13 cellular contexts compared by ENCODE assay signal in genomic region chr18:36188912-36189311, GRCh38. TPM values are rescaled to one million over a fixed set of nuclear protein-coding genes. Genes with fewer than 3 reads are reported as not detected.
DNase-seq lines count a peak whose midpoint lies in the region; ATAC-seq and TF ChIP-seq lines count a peak whose summit lies in the region.
"Had no signal": no experiment of that assay in that cellular context is flagged by ENCODE, and none has a peak within 500 bp of the region (broad histone marks: within the 10 kb centered on the region; RNA-seq: fewer than 3 reads in every experiment).

No MANE protein-coding gene starts in this region.

- ATAC-seq in CD8-positive, alpha-beta T cell, result no peak
- ATAC-seq in GM19395 (IDR thresholded peaks at IDR 0.05; ENCODE audit: unreplicated experiment), result no peak
- ATAC-seq in HG02884 (IDR thresholded peaks at IDR 0.05; ENCODE audit: unreplicated experiment), result no peak

- TF ChIP-seq POLR2A in adrenal gland (IDR thresholded peaks at IDR 0.05), result no peak

- H2BK120ac ChIP-seq in mesendoderm (ENCODE audit: low read depth, low read length), result no peak overlapping the region

- H3K4me2 ChIP-seq in mesendoderm (ENCODE audit: low read length), result no peak overlapping the region
- H3K4me2 ChIP-seq in osteoblast (ENCODE audit: insufficient read depth, low read length), result no peak overlapping the region

- H4K8ac ChIP-seq in mesendoderm (ENCODE audit: low read depth, low read length), result no peak overlapping the region

- no peaks in the 10 kb centered on the region for H3K36me3 Mint-ChIP-seq in CD8-positive, alpha-beta T cell

- no peaks in the 10 kb centered on the region for H3K36me3 ChIP-seq in CD8-positive, alpha-beta T cell (ENCODE audit: insufficient read depth, low read length)
- H3K36me3 ChIP-seq in H7 (replicated peaks; ENCODE audit: control insufficient read depth, insufficient read depth, low read length) (no peaks in the 10 kb centered on the region), adrenal gland (replicated peaks in 1 of 2) (no peaks in the 10 kb centered on the region), mesendoderm (ENCODE audit: control insufficient read depth, insufficient read depth, low read length) (no peaks in the 10 kb centered on the region), osteoblast (ENCODE audit: insufficient read depth, low read length) (no peaks in the 10 kb centered on the region)
- H3K36me3 ChIP-seq: ascending aorta had no signal

- H3K79me2 ChIP-seq in mesendoderm (ENCODE audit: control insufficient read depth, insufficient read depth, low read length), result no peaks in the 10 kb centered on the region
- peaks cover 9% of the 10 kb centered on the region for H3K79me2 ChIP-seq in osteoblast (ENCODE audit: insufficient read depth, low read length)

- H3K27ac ChIP-seq in CD8-positive, alpha-beta T cell (ENCODE audit: low read depth, low read length), result no peak overlapping the region
- H3K27ac ChIP-seq in adrenal gland (peak overlapping the region in 4 of 5 donors; percentile 76 to 91 (median 86)), mesendoderm (ENCODE audit: low read depth, low read length) (no peak overlapping the region), caudate nucleus (ENCODE audit: low read depth, low read length) (no peak overlapping the region), osteoblast (ENCODE audit: low read depth, low read length) (no peak overlapping the region)
- H3K27ac ChIP-seq: ascending aorta, HL-60 had no signal

- no peak overlapping the region for H3K56ac ChIP-seq in mesendoderm (ENCODE audit: low read length)

- no peaks in the 10 kb centered on the region for H3K79me1 ChIP-seq in mesendoderm (ENCODE audit: low read length)

- no peak overlapping the region for H2AK5ac ChIP-seq in mesendoderm (ENCODE audit: low read length)

- no peak overlapping the region for H4K5ac ChIP-seq in mesendoderm (ENCODE audit: low read length)

- H3K18ac ChIP-seq in mesendoderm (ENCODE audit: low read length), result no peak overlapping the region

- H3K9me3 Mint-ChIP-seq in CD8-positive, alpha-beta T cell, result no peaks in the 10 kb centered on the region

- intact Hi-C loops in CD8-positive, alpha-beta T cell (cut with DNase I, micrococcal nuclease), result no loop called here
- intact Hi-C loops in adrenal gland (cut with DNase I), result no loop called here

- peaks cover 11% of the 10 kb centered on the region for H3K4me1 ChIP-seq in CD8-positive, alpha-beta T cell (ENCODE audit: insufficient read depth, low read length)
- peaks cover 13 to 17% of the 10 kb centered on the region in 2 donors for H3K4me1 ChIP-seq in adrenal gland (replicated peaks in 1 of 2)
- H3K4me1 ChIP-seq in mesendoderm (ENCODE audit: control insufficient read depth, low read depth, low read length), result peaks cover 3% of the 10 kb centered on the region
- peaks cover 3% of the 10 kb centered on the region for H3K4me1 ChIP-seq in osteoblast (ENCODE audit: insufficient read depth, low read length)

- H2BK5ac ChIP-seq in mesendoderm (ENCODE audit: low read length), result no peak overlapping the region

- H3K27me3 Mint-ChIP-seq in CD8-positive, alpha-beta T cell (ENCODE audit: low read depth), result peaks cover 25% of the 10 kb centered on the region

- peaks cover 3% of the 10 kb centered on the region for H4K20me1 ChIP-seq in osteoblast (ENCODE audit: insufficient read depth, low read length)

- H3K4me3 ChIP-seq in CD8-positive, alpha-beta T cell (ENCODE audit: low read depth, low read length), result no peak overlapping the region
- no peak overlapping the region for H3K4me3 ChIP-seq in H7 (ENCODE audit: insufficient read depth, low read depth, low read length)
- peak overlapping the region in 1 of 4 donors; percentile 20 for H3K4me3 ChIP-seq in adrenal gland
- no peak overlapping the region for H3K4me3 ChIP-seq in mesendoderm (ENCODE audit: low read length)
- no peak overlapping the region for H3K4me3 ChIP-seq in osteoblast (ENCODE audit: insufficient read depth, low read length)

- no peak for TF ChIP-seq CTCF in CD8-positive, alpha-beta T cell (IDR thresholded peaks at IDR 0.05)
- TF ChIP-seq CTCF in adrenal gland (IDR thresholded peaks at IDR 0.05), result no peak
- TF ChIP-seq CTCF in osteoblast (IDR thresholded peaks at IDR 0.05; ENCODE audit: extremely low read depth, low read depth, low read length), result no peak

- no peak overlapping the region for H3K4ac ChIP-seq in mesendoderm (ENCODE audit: low read depth, low read length)

- WGBS in adrenal gland, 4 donors, result 47 to 66% (median 54%) methylated on average over 4 of the region's 4 CpGs
- no CpG with 5 or more reads among the region's 4 CpGs for WGBS in mesendoderm (ENCODE audit: extremely low coverage, insufficient coverage, low lambda C conversion rate)

- H3K27ac Mint-ChIP-seq in CD8-positive, alpha-beta T cell, result no peak overlapping the region

- POLR2A ChIA-PET in CD8-positive, alpha-beta T cell (lab: Charles Lee), result no interaction called here

- no peak overlapping the region for H2BK15ac ChIP-seq in mesendoderm (replicated peaks; ENCODE audit: low read depth)

- no peak overlapping the region for H3K23ac ChIP-seq in mesendoderm (ENCODE audit: low read length)

- H3K9me3 ChIP-seq in CD8-positive, alpha-beta T cell (ENCODE audit: low read length), result no peaks in the 10 kb centered on the region
- H3K9me3 ChIP-seq in adrenal gland (replicated peaks in 1 of 3), result no peaks in the 10 kb centered on the region
- H3K9me3 ChIP-seq in osteoblast (ENCODE audit: low read depth, low read length), result no peaks in the 10 kb centered on the region
- H3K9me3 ChIP-seq: ascending aorta had no signal

- no peak for DNase-seq in CD8-positive, alpha-beta T cell
- peak; percentile 70 for DNase-seq in H7
- DNase-seq in adrenal gland, result peak in 1 of 7 donors; percentile 11
- DNase-seq in mesendoderm, result peak; percentile 11
- no peak for DNase-seq in caudate nucleus (lab: John Stamatoyannopoulos, UW)
- no peak for DNase-seq in osteoblast (ENCODE audit: insufficient read length, low spot score, missing footprints)
- DNase-seq: NCI-H1092; NCI-H524 treated with DMSO at 0.1 percent for 48 hours; stimulated activated CD4-positive, alpha-beta T cell treated with anti-CD3 and anti-CD28 coated beads, Interleukin-15, amount 100 ng/mL, for 24 hours had no signal

- H3K4me3 Mint-ChIP-seq in CD8-positive, alpha-beta T cell, result peak overlapping the region; percentile 80

- peaks cover 8% of the 10 kb centered on the region for H3K27me3 ChIP-seq in CD8-positive, alpha-beta T cell (ENCODE audit: insufficient read depth, low read length)
- peaks cover 38% of the 10 kb centered on the region for H3K27me3 ChIP-seq in H7 (ENCODE audit: control insufficient read depth, insufficient read depth, low read length)
- no peaks in the 10 kb centered on the region for H3K27me3 ChIP-seq in adrenal gland
- no peaks in the 10 kb centered on the region for H3K27me3 ChIP-seq in mesendoderm (ENCODE audit: insufficient read depth, low read length, poor library complexity)
- H3K27me3 ChIP-seq in osteoblast (ENCODE audit: insufficient read depth, low read length), result no peaks in the 10 kb centered on the region
- H3K27me3 ChIP-seq: ascending aorta had no signal

- CTCF ChIA-PET in CD8-positive, alpha-beta T cell (lab: Charles Lee), result no interaction called here

- H3K9ac ChIP-seq in mesendoderm (ENCODE audit: low read length), result no peak overlapping the region

- H3K4me1 Mint-ChIP-seq in CD8-positive, alpha-beta T cell (ENCODE audit: low read depth), result peaks cover 8% of the 10 kb centered on the region

- no peak overlapping the region for H2AFZ ChIP-seq in osteoblast (ENCODE audit: low read length)

RNA-seq across cellular contexts. Expression of gene MOCOS, which starts 1.6 kb away (rescaled TPM):
- total RNA-seq in CD8-positive, alpha-beta T cell, result not detected
- 1.7 and 2.4 TPM in 2 replicates for total RNA-seq in H7 (2014; rRNA removed; shearing (Covaris generic))
- total RNA-seq in adrenal gland (10 to 100 TPM; 15.3 to 88.1 (median 21.4) TPM), osteoblast (14.4 and 19.9 TPM in 2 replicates)
- 10 to 100 TPM in 2 of 3 donors, 1 to 10 TPM in 1; 7.6 to 48.1 (median 10.0) TPM for polyA plus RNA-seq in adrenal gland
- 1.1 TPM for polyA plus RNA-seq in mesendoderm (2013, experiment 1 of 2)
- 1.2 TPM for polyA plus RNA-seq in mesendoderm (2013, experiment 2 of 2)

RNA-seq across cellular contexts. Expression of gene ELP2, which starts 59.2 kb away (rescaled TPM):
- total RNA-seq in CD8-positive, alpha-beta T cell, result 100 to 1,000 TPM; 212 to 222 TPM
- total RNA-seq in H7 (2014; rRNA removed; shearing (Covaris generic)), result 92.2 and 144 TPM in 2 replicates
- total RNA-seq in adrenal gland (10 to 100 TPM; 27.4 to 78.7 (median 61.5) TPM), osteoblast (125 and 140 TPM in 2 replicates)
- 100 to 1,000 TPM in 1 of 3 donors, 10 to 100 TPM in 2; 52.4 to 150 (median 97.4) TPM for polyA plus RNA-seq in adrenal gland
- polyA plus RNA-seq in mesendoderm (2013, experiment 1 of 2), result 98.4 TPM
- polyA plus RNA-seq in mesendoderm (2013, experiment 2 of 2), result 97.3 TPM

RNA-seq across cellular contexts. Expression of gene SLC39A6, which starts 59.8 kb away (rescaled TPM):
- 10 to 100 TPM; 12.3 to 14.4 TPM for total RNA-seq in CD8-positive, alpha-beta T cell
- total RNA-seq in H7 (2014; rRNA removed; shearing (Covaris generic)), result 36.2 and 36.7 TPM in 2 replicates
- 10 to 100 TPM; 30.5 to 42.9 (median 39.2) TPM for total RNA-seq in adrenal gland
- polyA plus RNA-seq in adrenal gland, result 10 to 100 TPM in 1 of 3 donors, 1 to 10 TPM in 2; 4.3 to 54.2 (median 6.1) TPM
- polyA plus RNA-seq in mesendoderm (2013, experiment 1 of 2), result 17.2 TPM
- 18.0 TPM for polyA plus RNA-seq in mesendoderm (2013, experiment 2 of 2)
- 133 and 144 TPM in 2 replicates for total RNA-seq in osteoblast

Comparison
In these comparisons a context has a peak if more than half of its experiments do, and no peak if none do; other contexts are left out.
1. DNase-seq: peak in H7 (single experiment) and mesendoderm (single experiment); none in CD8-positive, alpha-beta T cell (0 of 7), caudate nucleus (0 of 61) and osteoblast (single experiment).
2. H3K27ac ChIP-seq: peak in adrenal gland (4 of 5); none in CD8-positive, alpha-beta T cell (single experiment), mesendoderm (single experiment), caudate nucleus (single experiment) and osteoblast (single experiment).